ENCODE assay signal across 1 cellular context in the genomic region with DNA sequence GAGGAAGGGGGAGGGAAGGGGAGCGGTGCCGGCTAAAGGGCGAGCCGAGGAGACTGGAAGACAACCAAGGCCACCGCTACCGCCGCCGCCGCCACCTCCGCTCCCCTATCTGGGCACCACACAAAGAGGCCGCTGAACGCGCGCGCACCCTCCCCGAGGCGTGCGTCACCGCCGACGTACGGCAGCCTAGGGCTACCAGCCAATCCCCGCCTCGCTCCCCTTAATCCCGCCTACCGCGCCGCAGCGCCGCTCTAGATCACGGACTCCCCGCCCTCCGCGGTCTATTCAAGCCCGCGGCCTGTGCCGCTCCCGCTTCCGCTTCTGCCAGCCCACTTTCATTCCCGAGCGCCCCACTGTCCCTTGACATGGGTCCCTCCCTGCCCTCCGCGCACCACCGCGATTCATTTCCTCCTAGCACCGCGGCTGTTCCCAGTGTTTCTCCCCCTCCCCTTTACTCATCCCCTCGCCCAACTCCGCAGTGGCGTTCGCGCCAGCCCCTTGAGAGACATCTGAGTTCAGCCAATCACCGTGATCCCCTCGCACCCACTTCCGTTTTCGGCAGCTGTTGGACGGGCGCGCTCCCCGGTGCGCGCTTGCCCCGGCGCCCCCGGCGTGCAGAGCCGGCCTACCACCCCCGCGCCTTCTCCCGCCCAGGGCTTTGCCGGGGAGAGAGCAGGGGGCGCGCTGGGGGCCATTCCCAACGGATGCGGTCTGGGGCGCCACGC.
TF ChIP-seq lines count a peak whose summit lies in the region.

A gene (minus strand): TSS at position 128 of the 725 bp plus-strand sequence. CDS start 297 bp downstream, outside the sequence.

TF ChIP-seq in HepG2, 621 proteins besides CTCF, POLR2A, EP300 and RAD21 (continued from another document and continues in another):
- TF ChIP-seq ZNF644 (CRISPR knock-in tag; IDR thresholded peaks at IDR 0.05; ENCODE audit: low read depth): no peak
- TF ChIP-seq RNF2 (conservative IDR thresholded peaks at IDR 0.05; ENCODE audit: low read depth): 0 out of 2 replicates have a peak, but pooled peaks have one; percentile 35
- TF ChIP-seq, protein P1, sequence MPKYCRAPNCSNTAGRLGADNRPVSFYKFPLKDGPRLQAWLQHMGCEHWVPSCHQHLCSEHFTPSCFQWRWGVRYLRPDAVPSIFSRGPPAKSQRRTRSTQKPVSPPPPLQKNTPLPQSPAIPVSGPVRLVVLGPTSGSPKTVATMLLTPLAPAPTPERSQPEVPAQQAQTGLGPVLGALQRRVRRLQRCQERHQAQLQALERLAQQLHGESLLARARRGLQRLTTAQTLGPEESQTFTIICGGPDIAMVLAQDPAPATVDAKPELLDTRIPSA (CRISPR knock-in tag; IDR thresholded peaks at IDR 0.05; ENCODE audit: borderline replicate concordance): 0 out of 2 replicates have a peak, but pooled peaks have one; percentile 91
- TF ChIP-seq, protein P2, sequence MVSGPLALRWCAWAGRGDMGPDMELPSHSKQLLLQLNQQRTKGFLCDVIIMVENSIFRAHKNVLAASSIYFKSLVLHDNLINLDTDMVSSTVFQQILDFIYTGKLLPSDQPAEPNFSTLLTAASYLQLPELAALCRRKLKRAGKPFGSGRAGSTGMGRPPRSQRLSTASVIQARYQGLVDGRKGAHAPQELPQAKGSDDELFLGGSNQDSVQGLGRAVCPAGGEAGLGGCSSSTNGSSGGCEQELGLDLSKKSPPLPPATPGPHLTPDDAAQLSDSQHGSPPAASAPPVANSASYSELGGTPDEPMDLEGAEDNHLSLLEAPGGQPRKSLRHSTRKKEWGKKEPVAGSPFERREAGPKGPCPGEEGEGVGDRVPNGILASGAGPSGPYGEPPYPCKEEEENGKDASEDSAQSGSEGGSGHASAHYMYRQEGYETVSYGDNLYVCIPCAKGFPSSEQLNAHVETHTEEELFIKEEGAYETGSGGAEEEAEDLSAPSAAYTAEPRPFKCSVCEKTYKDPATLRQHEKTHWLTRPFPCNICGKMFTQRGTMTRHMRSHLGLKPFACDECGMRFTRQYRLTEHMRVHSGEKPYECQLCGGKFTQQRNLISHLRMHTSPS (CRISPR knock-in tag; IDR thresholded peaks at IDR 0.05; ENCODE audit: low read depth): 0 out of 2 replicates have a peak, but pooled peaks have one; percentile 4
- TF ChIP-seq ZNF550 (CRISPR knock-in tag; IDR thresholded peaks at IDR 0.05; ENCODE audit: borderline replicate concordance): 0 out of 2 replicates have a peak, but pooled peaks have one; percentile 56
- TF ChIP-seq, protein P3, sequence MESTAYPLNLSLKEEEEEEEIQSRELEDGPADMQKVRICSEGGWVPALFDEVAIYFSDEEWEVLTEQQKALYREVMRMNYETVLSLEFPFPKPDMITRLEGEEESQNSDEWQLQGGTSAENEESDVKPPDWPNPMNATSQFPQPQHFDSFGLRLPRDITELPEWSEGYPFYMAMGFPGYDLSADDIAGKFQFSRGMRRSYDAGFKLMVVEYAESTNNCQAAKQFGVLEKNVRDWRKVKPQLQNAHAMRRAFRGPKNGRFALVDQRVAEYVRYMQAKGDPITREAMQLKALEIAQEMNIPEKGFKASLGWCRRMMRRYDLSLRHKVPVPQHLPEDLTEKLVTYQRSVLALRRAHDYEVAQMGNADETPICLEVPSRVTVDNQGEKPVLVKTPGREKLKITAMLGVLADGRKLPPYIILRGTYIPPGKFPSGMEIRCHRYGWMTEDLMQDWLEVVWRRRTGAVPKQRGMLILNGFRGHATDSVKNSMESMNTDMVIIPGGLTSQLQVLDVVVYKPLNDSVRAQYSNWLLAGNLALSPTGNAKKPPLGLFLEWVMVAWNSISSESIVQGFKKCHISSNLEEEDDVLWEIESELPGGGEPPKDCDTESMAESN (CRISPR knock-in tag; conservative IDR thresholded peaks at IDR 0.05): 0 out of 2 replicates have a peak, but pooled peaks have one; percentile 72
- peak; percentile 83 for TF ChIP-seq ZNF446 (CRISPR knock-in tag; IDR thresholded peaks at IDR 0.05)
- TF ChIP-seq BCL6 (CRISPR knock-in tag; IDR thresholded peaks at IDR 0.05): 0 out of 2 replicates have a peak, but pooled peaks have one; percentile 19
- TF ChIP-seq KLF13 (CRISPR knock-in tag; IDR thresholded peaks at IDR 0.05): no peak; the same call in 1 of the 2 replicates
- peak; percentile 9; the same call in 1 of the 2 replicates for TF ChIP-seq MEIS2 (CRISPR knock-in tag; IDR thresholded peaks at IDR 0.05)
- TF ChIP-seq ZNF263 (CRISPR knock-in tag; IDR thresholded peaks at IDR 0.05): peak; percentile 44; the same call in 1 of the 2 replicates
- no peak for TF ChIP-seq CHD4 (IDR thresholded peaks at IDR 0.05; ENCODE audit: borderline replicate concordance, low read length)
- TF ChIP-seq, protein P4, sequence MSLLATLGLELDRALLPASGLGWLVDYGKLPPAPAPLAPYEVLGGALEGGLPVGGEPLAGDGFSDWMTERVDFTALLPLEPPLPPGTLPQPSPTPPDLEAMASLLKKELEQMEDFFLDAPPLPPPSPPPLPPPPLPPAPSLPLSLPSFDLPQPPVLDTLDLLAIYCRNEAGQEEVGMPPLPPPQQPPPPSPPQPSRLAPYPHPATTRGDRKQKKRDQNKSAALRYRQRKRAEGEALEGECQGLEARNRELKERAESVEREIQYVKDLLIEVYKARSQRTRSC (CRISPR knock-in tag; IDR thresholded peaks at IDR 0.05; ENCODE audit: low read depth): peak; percentile 92
- no peak for TF ChIP-seq ZNF737 (CRISPR knock-in tag; IDR thresholded peaks at IDR 0.05; ENCODE audit: borderline replicate concordance)
- TF ChIP-seq, protein P5, sequence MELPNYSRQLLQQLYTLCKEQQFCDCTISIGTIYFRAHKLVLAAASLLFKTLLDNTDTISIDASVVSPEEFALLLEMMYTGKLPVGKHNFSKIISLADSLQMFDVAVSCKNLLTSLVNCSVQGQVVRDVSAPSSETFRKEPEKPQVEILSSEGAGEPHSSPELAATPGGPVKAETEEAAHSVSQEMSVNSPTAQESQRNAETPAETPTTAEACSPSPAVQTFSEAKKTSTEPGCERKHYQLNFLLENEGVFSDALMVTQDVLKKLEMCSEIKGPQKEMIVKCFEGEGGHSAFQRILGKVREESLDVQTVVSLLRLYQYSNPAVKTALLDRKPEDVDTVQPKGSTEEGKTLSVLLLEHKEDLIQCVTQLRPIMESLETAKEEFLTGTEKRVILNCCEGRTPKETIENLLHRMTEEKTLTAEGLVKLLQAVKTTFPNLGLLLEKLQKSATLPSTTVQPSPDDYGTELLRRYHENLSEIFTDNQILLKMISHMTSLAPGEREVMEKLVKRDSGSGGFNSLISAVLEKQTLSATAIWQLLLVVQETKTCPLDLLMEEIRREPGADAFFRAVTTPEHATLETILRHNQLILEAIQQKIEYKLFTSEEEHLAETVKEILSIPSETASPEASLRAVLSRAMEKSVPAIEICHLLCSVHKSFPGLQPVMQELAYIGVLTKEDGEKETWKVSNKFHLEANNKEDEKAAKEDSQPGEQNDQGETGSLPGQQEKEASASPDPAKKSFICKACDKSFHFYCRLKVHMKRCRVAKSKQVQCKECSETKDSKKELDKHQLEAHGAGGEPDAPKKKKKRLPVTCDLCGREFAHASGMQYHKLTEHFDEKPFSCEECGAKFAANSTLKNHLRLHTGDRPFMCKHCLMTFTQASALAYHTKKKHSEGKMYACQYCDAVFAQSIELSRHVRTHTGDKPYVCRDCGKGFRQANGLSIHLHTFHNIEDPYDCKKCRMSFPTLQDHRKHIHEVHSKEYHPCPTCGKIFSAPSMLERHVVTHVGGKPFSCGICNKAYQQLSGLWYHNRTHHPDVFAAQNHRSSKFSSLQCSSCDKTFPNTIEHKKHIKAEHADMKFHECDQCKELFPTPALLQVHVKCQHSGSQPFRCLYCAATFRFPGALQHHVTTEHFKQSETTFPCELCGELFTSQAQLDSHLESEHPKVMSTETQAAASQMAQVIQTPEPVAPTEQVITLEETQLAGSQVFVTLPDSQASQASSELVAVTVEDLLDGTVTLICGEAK (IDR thresholded peaks at IDR 0.05): no peak
- TF ChIP-seq, protein P5 (CRISPR knock-in tag; IDR thresholded peaks at IDR 0.05): peak; percentile 41; the same call in 1 of the 2 replicates
- TF ChIP-seq ZNF605 (CRISPR knock-in tag; IDR thresholded peaks at IDR 0.05): peak; percentile 84
- peak; percentile 76 for TF ChIP-seq PHF8 (CRISPR knock-in tag; IDR thresholded peaks at IDR 0.05)
- no peak for TF ChIP-seq SRF (IDR thresholded peaks at IDR 0.05; ENCODE audit: low read depth, low read length)
- no peak for TF ChIP-seq MATR3 (CRISPR knock-in tag; IDR thresholded peaks at IDR 0.05)
- TF ChIP-seq, protein P6, sequence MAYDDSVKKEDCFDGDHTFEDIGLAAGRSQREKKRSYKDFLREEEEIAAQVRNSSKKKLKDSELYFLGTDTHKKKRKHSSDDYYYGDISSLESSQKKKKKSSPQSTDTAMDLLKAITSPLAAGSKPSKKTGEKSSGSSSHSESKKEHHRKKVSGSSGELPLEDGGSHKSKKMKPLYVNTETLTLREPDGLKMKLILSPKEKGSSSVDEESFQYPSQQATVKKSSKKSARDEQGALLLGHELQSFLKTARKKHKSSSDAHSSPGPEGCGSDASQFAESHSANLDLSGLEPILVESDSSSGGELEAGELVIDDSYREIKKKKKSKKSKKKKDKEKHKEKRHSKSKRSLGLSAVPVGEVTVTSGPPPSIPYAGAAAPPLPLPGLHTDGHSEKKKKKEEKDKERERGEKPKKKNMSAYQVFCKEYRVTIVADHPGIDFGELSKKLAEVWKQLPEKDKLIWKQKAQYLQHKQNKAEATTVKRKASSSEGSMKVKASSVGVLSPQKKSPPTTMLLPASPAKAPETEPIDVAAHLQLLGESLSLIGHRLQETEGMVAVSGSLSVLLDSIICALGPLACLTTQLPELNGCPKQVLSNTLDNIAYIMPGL (CRISPR knock-in tag; IDR thresholded peaks at IDR 0.05; ENCODE audit: borderline replicate concordance in 1 of 2, low read depth in 1 of 2): peak; percentile 49 to 65; a peak in 2 of 4 replicates
- TF ChIP-seq, protein P7, sequence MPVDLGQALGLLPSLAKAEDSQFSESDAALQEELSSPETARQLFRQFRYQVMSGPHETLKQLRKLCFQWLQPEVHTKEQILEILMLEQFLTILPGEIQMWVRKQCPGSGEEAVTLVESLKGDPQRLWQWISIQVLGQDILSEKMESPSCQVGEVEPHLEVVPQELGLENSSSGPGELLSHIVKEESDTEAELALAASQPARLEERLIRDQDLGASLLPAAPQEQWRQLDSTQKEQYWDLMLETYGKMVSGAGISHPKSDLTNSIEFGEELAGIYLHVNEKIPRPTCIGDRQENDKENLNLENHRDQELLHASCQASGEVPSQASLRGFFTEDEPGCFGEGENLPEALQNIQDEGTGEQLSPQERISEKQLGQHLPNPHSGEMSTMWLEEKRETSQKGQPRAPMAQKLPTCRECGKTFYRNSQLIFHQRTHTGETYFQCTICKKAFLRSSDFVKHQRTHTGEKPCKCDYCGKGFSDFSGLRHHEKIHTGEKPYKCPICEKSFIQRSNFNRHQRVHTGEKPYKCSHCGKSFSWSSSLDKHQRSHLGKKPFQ (CRISPR knock-in tag; IDR thresholded peaks at IDR 0.05; ENCODE audit: insufficient replicate concordance): peak; percentile 74
- 0 out of 2 replicates have a peak, but pooled peaks have one; percentile 11 for TF ChIP-seq ZNF891 (CRISPR knock-in tag; IDR thresholded peaks at IDR 0.05)
- TF ChIP-seq, protein P8, sequence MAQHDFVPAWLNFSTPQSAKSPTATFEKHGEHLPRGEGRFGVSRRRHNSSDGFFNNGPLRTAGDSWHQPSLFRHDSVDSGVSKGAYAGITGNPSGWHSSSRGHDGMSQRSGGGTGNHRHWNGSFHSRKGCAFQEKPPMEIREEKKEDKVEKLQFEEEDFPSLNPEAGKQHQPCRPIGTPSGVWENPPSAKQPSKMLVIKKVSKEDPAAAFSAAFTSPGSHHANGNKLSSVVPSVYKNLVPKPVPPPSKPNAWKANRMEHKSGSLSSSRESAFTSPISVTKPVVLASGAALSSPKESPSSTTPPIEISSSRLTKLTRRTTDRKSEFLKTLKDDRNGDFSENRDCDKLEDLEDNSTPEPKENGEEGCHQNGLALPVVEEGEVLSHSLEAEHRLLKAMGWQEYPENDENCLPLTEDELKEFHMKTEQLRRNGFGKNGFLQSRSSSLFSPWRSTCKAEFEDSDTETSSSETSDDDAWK (CRISPR knock-in tag; IDR thresholded peaks at IDR 0.05): no peak
- peak; percentile 58 for TF ChIP-seq YY1 (IDR thresholded peaks at IDR 0.05; ENCODE audit: insufficient read depth, insufficient replicate concordance, low read depth, low read length)
